In the genomic region with DNA sequence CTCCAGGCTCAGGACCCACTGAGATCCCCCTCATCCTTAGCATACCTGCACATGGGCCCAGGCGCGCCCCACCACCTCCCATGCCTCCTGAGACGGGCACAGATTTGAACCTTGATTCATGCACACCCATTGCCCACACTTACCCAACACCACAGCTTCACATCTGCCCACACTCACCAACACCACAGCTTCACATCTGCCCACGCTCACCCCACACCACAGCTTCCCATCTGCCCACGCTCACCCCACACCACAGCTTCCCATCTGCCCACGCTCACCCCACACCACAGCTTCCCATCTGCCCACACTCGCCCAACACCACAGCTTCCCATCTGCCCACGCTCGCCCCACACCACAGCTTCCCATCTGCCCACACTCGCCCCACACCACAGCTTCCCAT, we compare ENCODE assay signal across 6 cellular contexts. TPM values are rescaled to one million over a fixed set of nuclear protein-coding genes. Genes with fewer than 3 reads are reported as not detected.
"Had no signal": no experiment of that assay in that cellular context is flagged by ENCODE, and none has a peak within 500 bp of the region (broad histone marks: within the 10 kb centered on the region; RNA-seq: fewer than 3 reads in every experiment).

No MANE protein-coding gene starts in this region.

RNA-seq across cellular contexts. Expression of a gene that starts 28.5 kb away (rescaled TPM):
- total RNA-seq: GM23338, H1, H9, HFFc6, HT1080, IMR-90 had no signal
- polyA plus RNA-seq: GM23338, H1, IMR-90 had no signal
